In genomic region chr7:17236161-17236560, GRCh38 we compare ENCODE assay signal across 11 cellular contexts.
A peak's percentile ranks its signal among the peaks of the same experiment; 100 is the strongest.
DNase-seq lines count a peak whose midpoint lies in the region; ATAC-seq and TF ChIP-seq lines count a peak whose summit lies in the region.
"Had no signal": no experiment of that assay in that cellular context is flagged by ENCODE, and none has a peak within 500 bp of the region (broad histone marks: within the 10 kb centered on the region; RNA-seq: fewer than 3 reads in every experiment).

No MANE protein-coding gene starts in this region.

- TF ChIP-seq CTCF in Caco-2 (IDR thresholded peaks at IDR 0.05; ENCODE audit: insufficient read depth in 1 of 2, low read depth in 1 of 2, low read length in 1 of 2, severe bottlenecking in 1 of 2, unreplicated experiment in 1 of 2) (no peak), activated B cell treated with CpG ODN at 0.5 μM for 24 hours (IDR thresholded peaks at IDR 0.05) (no peak), fibroblast of pulmonary artery (IDR thresholded peaks at IDR 0.05; ENCODE audit: low read length, missing control alignments) (no peak), transverse colon (IDR thresholded peaks at IDR 0.05) (no peak)

- H3K27me3 Mint-ChIP-seq in Caco-2 (ENCODE audit: insufficient read depth, unreplicated experiment) (no peaks in the 10 kb centered on the region), activated B cell treated with CpG ODN at 0.5 μM for 24 hours (no peaks in the 10 kb centered on the region)
- H3K27me3 Mint-ChIP-seq: brain had no signal

- peak overlapping the region in 5 of 11 experiments; percentile 79 to 87 (median 79); a peak in 7 of 22 replicates for H3K4me2 ChIP-seq in BLaER1 treated with 17β-estradiol and CSF1 and Interleukin-3, amounts not matched to agents 10 nM and 100 nM

- peaks cover 0 to 12% (median 5%) of the 10 kb centered on the region in 11 experiments; a peak in 5 of 22 replicates for H3K9me3 ChIP-seq in BLaER1 treated with 17β-estradiol and CSF1 and Interleukin-3, amounts not matched to agents 10 nM and 100 nM (replicated peaks in 1 of 11)
- H3K9me3 ChIP-seq in Caco-2 (no peaks in the 10 kb centered on the region), transverse colon (no peaks in the 10 kb centered on the region)
- H3K9me3 ChIP-seq: upper lobe of left lung had no signal

- no peaks in the 10 kb centered on the region for H3K36me3 ChIP-seq in BLaER1 treated with 17β-estradiol and CSF1 and Interleukin-3, amounts not matched to agents 10 nM and 100 nM
- H3K36me3 ChIP-seq in Caco-2 (ENCODE audit: control insufficient read depth, insufficient read depth, low read length), result no peaks in the 10 kb centered on the region
- no peaks in the 10 kb centered on the region for H3K36me3 ChIP-seq in transverse colon
- H3K36me3 ChIP-seq: upper lobe of left lung had no signal

- ATAC-seq in activated B cell treated with CpG ODN at 0.5 μM for 24 hours (ENCODE audit: low read depth), result no peak

- BruUV-seq in Caco-2 (replicated peaks; lab: Mats Ljungman, UMichigan), result no TSS peak

- POLR2A ChIA-PET in Caco-2 (lab: Charles Lee), result no interaction called here
- POLR2A ChIA-PET in activated B cell treated with CpG ODN at 0.5 μM for 24 hours (lab: Charles Lee), result interaction anchor here (1.0 to 1.6 kb wide), 3 partner anchors 62 to 85 kb away, joined by 3 to 8 read pairs (median 8); partner anchors contain the start of gene AHR

- in situ Hi-C loops in transverse colon (cut with MboI; ENCODE audit: low pct_ligation_motif_present in 1 of 4, low pct_unique_long_range_greater_than_20kb in 1 of 4, low sequenced_read_pairs in 3 of 4), result no loop called here

- H4K20me1 ChIP-seq in BLaER1 treated with 17β-estradiol and CSF1 and Interleukin-3, amounts not matched to agents 10 nM and 100 nM, result no peaks in the 10 kb centered on the region

- intact Hi-C loops in Caco-2 (cut with micrococcal nuclease; ENCODE audit: unreplicated experiment), result no loop called here
- intact Hi-C loops in activated B cell treated with CpG ODN at 0.5 μM for 24 hours (cut with micrococcal nuclease), result no loop called here
- intact Hi-C loops in transverse colon (cut with DNase I; ENCODE audit: low total_unique reads), result no loop called here

- peaks cover 48% of the 10 kb centered on the region for H3K4me1 Mint-ChIP-seq in Caco-2 (ENCODE audit: low read depth, unreplicated experiment)
- H3K4me1 Mint-ChIP-seq in activated B cell treated with CpG ODN at 0.5 μM for 24 hours, result peaks cover 29% of the 10 kb centered on the region

- no peak overlapping the region for H3K4me3 ChIP-seq in BLaER1 treated with 17β-estradiol and CSF1 and Interleukin-3, amounts not matched to agents 10 nM and 100 nM
- H3K4me3 ChIP-seq in Caco-2 (ENCODE audit: low read depth, low read length) (no peak overlapping the region), fibroblast of pulmonary artery (replicated peaks; ENCODE audit: low read depth, low read length) (no peak overlapping the region), transverse colon (no peak overlapping the region)
- H3K4me3 ChIP-seq: upper lobe of left lung had no signal

- no peak overlapping the region for H3K4me3 Mint-ChIP-seq in Caco-2 (ENCODE audit: unreplicated experiment)
- H3K4me3 Mint-ChIP-seq in activated B cell treated with CpG ODN at 0.5 μM for 24 hours, result no peak overlapping the region
- H3K4me3 Mint-ChIP-seq: brain had no signal

- no peak for DNase-seq in Caco-2
- DNase-seq in activated B cell treated with CpG ODN at 0.5 μM for 24 hours, result no peak
- DNase-seq in fibroblast of pulmonary artery (ENCODE audit: low read depth), result peak; percentile 48
- DNase-seq in effector CD4-positive, alpha-beta T cell, result no peak
- DNase-seq in transverse colon, result no peak
- DNase-seq in NCI-H1436 (lab: John Stamatoyannopoulos, UW), result no peak
- DNase-seq in D341Med (ENCODE audit: low spot score), result no peak
- DNase-seq: effector CD8-positive, alpha-beta T cell; upper lobe of left lung had no signal

- TF ChIP-seq EP300 in transverse colon (IDR thresholded peaks at IDR 0.05; ENCODE audit: low read depth), result no peak

- peak overlapping the region; percentile 58 for H3K27ac Mint-ChIP-seq in Caco-2 (ENCODE audit: unreplicated experiment)
- peak overlapping the region; percentile 73 for H3K27ac Mint-ChIP-seq in activated B cell treated with CpG ODN at 0.5 μM for 24 hours
- H3K27ac Mint-ChIP-seq: brain had no signal

- no peaks in the 10 kb centered on the region for H3K36me3 Mint-ChIP-seq in Caco-2 (ENCODE audit: insufficient read depth, unreplicated experiment)
- no peaks in the 10 kb centered on the region for H3K36me3 Mint-ChIP-seq in activated B cell treated with CpG ODN at 0.5 μM for 24 hours (ENCODE audit: low read depth)
- H3K36me3 Mint-ChIP-seq: brain had no signal

- TF ChIP-seq POLR2A in transverse colon (IDR thresholded peaks at IDR 0.05), result no peak

- H3K27ac ChIP-seq in BLaER1 treated with 17β-estradiol and CSF1 and Interleukin-3, amounts not matched to agents 10 nM and 100 nM, result peak overlapping the region in 9 of 11 experiments; percentile 1 to 94 (median 91); a peak in 13 of 22 replicates
- H3K27ac ChIP-seq in transverse colon, result no peak overlapping the region
- H3K27ac ChIP-seq: upper lobe of left lung had no signal

- peaks cover 21% of the 10 kb centered on the region for H3K9me3 Mint-ChIP-seq in Caco-2 (ENCODE audit: unreplicated experiment)
- peaks cover 5% of the 10 kb centered on the region for H3K9me3 Mint-ChIP-seq in activated B cell treated with CpG ODN at 0.5 μM for 24 hours

- H3K27me3 ChIP-seq in BLaER1 treated with 17β-estradiol and CSF1 and Interleukin-3, amounts not matched to agents 10 nM and 100 nM, result no peaks in the 10 kb centered on the region
- no peaks in the 10 kb centered on the region for H3K27me3 ChIP-seq in Caco-2 (replicated peaks; ENCODE audit: control insufficient read depth, insufficient read depth, low read length)
- no peaks in the 10 kb centered on the region for H3K27me3 ChIP-seq in transverse colon
- H3K27me3 ChIP-seq: upper lobe of left lung had no signal

- H3K9ac ChIP-seq in BLaER1 treated with 17β-estradiol and CSF1 and Interleukin-3, amounts not matched to agents 10 nM and 100 nM, result no peak overlapping the region

- CTCF ChIA-PET in Caco-2 (lab: Charles Lee) (no interaction called here), activated B cell treated with CpG ODN at 0.5 μM for 24 hours (lab: Charles Lee) (no interaction called here)

- H3K4me1 ChIP-seq in BLaER1 treated with 17β-estradiol and CSF1 and Interleukin-3, amounts not matched to agents 10 nM and 100 nM, result peaks cover 20 to 46% (median 30%) of the 10 kb centered on the region in 10 experiments
- H3K4me1 ChIP-seq in Caco-2 (peaks cover 48% of the 10 kb centered on the region), transverse colon (peaks cover 0 to 8% (median 0%) of the 10 kb centered on the region in 4 donors)

- WGBS in transverse colon (ENCODE audit: low coverage in 1 of 2), 2 donors, result 93 to 95% methylated on average over 5 of the region's 5 CpGs

Comparison
In these comparisons a context has a peak if more than half of its experiments do, and no peak if none do; other contexts are left out.
1. H3K27ac ChIP-seq: peak in BLaER1 treated with 17β-estradiol and CSF1 and Interleukin-3, amounts not matched to agents 10 nM and 100 nM (9 of 11); none in transverse colon (0 of 4).